In the genomic region with DNA sequence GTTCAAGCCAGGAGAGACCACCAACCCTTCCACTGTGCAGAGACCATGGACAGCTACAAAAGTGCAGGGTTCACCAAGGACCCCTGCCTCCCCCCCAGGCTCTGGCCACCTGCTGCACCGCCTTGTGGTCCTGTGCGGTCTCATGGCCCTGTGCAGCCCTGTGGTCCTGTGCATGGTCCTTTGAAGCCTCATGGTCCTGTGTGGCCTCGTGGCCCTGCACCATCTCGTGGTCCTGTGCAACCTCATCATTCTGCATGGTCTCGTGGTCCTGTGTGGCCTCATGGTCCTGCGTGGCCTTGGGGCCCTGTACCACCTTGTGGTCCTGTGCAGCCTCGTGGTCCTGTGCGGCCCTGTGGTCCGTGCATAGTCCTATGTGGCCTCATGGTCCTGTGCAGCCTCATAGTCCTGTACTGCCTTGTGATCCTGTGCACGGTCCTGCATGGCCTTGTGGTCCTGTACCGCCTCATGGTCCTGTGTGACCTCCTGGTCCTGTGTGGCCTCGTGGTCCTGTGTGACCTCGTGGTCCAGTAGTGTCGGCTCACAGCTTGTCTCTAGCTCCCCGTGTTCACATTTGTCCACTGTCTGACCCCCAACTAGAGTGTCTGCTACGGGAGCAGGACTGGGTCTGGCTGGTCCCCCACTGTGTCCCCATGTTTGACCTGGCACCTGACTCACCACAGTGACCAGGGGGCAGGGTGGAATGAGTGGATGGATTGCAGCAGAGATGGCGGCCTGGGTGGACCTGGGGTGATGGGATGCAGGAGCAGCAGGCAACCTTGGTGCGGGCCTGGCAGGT, we compare ENCODE assay signal across 1 cellular context.
A peak's percentile ranks its signal among the peaks of the same experiment; 100 is the strongest.
TF ChIP-seq lines count a peak whose summit lies in the region.

No MANE protein-coding gene starts in this region.

TF ChIP-seq in HepG2, 621 proteins besides CTCF, POLR2A, EP300 and RAD21:
- TF ChIP-seq, protein P1, sequence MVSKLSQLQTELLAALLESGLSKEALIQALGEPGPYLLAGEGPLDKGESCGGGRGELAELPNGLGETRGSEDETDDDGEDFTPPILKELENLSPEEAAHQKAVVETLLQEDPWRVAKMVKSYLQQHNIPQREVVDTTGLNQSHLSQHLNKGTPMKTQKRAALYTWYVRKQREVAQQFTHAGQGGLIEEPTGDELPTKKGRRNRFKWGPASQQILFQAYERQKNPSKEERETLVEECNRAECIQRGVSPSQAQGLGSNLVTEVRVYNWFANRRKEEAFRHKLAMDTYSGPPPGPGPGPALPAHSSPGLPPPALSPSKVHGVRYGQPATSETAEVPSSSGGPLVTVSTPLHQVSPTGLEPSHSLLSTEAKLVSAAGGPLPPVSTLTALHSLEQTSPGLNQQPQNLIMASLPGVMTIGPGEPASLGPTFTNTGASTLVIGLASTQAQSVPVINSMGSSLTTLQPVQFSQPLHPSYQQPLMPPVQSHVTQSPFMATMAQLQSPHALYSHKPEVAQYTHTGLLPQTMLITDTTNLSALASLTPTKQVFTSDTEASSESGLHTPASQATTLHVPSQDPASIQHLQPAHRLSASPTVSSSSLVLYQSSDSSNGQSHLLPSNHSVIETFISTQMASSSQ (IDR thresholded peaks at IDR 0.05; ENCODE audit: low read depth): no peak
- TF ChIP-seq, protein P1 (CRISPR knock-in tag; IDR thresholded peaks at IDR 0.05; ENCODE audit: borderline replicate concordance): 0 out of 2 replicates have a peak, but pooled peaks have one; percentile 6
- TF ChIP-seq, protein P2, sequence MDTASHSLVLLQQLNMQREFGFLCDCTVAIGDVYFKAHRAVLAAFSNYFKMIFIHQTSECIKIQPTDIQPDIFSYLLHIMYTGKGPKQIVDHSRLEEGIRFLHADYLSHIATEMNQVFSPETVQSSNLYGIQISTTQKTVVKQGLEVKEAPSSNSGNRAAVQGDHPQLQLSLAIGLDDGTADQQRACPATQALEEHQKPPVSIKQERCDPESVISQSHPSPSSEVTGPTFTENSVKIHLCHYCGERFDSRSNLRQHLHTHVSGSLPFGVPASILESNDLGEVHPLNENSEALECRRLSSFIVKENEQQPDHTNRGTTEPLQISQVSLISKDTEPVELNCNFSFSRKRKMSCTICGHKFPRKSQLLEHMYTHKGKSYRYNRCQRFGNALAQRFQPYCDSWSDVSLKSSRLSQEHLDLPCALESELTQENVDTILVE (CRISPR knock-in tag; IDR thresholded peaks at IDR 0.05): no peak
- no peak for TF ChIP-seq KAT2B (IDR thresholded peaks at IDR 0.05; ENCODE audit: borderline replicate concordance, low read depth, low read length)
- TF ChIP-seq ZNF282 (IDR thresholded peaks at IDR 0.05; ENCODE audit: partially characterized antibody): no peak
- no peak for TF ChIP-seq NCOA1 (CRISPR knock-in tag; IDR thresholded peaks at IDR 0.05)
- TF ChIP-seq, protein P3, sequence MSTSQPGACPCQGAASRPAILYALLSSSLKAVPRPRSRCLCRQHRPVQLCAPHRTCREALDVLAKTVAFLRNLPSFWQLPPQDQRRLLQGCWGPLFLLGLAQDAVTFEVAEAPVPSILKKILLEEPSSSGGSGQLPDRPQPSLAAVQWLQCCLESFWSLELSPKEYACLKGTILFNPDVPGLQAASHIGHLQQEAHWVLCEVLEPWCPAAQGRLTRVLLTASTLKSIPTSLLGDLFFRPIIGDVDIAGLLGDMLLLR (CRISPR knock-in tag; IDR thresholded peaks at IDR 0.05): no peak
- TF ChIP-seq, protein P4, sequence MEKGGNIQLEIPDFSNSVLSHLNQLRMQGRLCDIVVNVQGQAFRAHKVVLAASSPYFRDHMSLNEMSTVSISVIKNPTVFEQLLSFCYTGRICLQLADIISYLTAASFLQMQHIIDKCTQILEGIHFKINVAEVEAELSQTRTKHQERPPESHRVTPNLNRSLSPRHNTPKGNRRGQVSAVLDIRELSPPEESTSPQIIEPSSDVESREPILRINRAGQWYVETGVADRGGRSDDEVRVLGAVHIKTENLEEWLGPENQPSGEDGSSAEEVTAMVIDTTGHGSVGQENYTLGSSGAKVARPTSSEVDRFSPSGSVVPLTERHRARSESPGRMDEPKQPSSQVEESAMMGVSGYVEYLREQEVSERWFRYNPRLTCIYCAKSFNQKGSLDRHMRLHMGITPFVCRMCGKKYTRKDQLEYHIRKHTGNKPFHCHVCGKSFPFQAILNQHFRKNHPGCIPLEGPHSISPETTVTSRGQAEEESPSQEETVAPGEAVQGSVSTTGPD (CRISPR knock-in tag; IDR thresholded peaks at IDR 0.05): no peak
- TF ChIP-seq DNMT3B (CRISPR knock-in tag; conservative IDR thresholded peaks at IDR 0.05): no peak
- TF ChIP-seq PTBP1 (IDR thresholded peaks at IDR 0.05; ENCODE audit: low read depth, low read length, poor library complexity, severe bottlenecking): no peak
- TF ChIP-seq, protein P5, sequence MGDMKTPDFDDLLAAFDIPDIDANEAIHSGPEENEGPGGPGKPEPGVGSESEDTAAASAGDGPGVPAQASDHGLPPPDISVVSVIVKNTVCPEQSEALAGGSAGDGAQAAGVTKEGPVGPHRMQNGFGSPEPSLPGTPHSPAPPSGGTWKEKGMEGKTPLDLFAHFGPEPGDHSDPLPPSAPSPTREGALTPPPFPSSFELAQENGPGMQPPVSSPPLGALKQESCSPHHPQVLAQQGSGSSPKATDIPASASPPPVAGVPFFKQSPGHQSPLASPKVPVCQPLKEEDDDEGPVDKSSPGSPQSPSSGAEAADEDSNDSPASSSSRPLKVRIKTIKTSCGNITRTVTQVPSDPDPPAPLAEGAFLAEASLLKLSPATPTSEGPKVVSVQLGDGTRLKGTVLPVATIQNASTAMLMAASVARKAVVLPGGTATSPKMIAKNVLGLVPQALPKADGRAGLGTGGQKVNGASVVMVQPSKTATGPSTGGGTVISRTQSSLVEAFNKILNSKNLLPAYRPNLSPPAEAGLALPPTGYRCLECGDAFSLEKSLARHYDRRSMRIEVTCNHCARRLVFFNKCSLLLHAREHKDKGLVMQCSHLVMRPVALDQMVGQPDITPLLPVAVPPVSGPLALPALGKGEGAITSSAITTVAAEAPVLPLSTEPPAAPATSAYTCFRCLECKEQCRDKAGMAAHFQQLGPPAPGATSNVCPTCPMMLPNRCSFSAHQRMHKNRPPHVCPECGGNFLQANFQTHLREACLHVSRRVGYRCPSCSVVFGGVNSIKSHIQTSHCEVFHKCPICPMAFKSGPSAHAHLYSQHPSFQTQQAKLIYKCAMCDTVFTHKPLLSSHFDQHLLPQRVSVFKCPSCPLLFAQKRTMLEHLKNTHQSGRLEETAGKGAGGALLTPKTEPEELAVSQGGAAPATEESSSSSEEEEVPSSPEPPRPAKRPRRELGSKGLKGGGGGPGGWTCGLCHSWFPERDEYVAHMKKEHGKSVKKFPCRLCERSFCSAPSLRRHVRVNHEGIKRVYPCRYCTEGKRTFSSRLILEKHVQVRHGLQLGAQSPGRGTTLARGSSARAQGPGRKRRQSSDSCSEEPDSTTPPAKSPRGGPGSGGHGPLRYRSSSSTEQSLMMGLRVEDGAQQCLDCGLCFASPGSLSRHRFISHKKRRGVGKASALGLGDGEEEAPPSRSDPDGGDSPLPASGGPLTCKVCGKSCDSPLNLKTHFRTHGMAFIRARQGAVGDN (CRISPR knock-in tag; IDR thresholded peaks at IDR 0.05): peak; percentile 19; the same call in 1 of the 2 replicates
- TF ChIP-seq ZFP36L1 (CRISPR knock-in tag; IDR thresholded peaks at IDR 0.05): no peak
- TF ChIP-seq, protein P6, sequence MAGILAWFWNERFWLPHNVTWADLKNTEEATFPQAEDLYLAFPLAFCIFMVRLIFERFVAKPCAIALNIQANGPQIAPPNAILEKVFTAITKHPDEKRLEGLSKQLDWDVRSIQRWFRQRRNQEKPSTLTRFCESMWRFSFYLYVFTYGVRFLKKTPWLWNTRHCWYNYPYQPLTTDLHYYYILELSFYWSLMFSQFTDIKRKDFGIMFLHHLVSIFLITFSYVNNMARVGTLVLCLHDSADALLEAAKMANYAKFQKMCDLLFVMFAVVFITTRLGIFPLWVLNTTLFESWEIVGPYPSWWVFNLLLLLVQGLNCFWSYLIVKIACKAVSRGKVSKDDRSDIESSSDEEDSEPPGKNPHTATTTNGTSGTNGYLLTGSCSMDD (CRISPR knock-in tag; IDR thresholded peaks at IDR 0.05): no peak
- TF ChIP-seq, protein P7, sequence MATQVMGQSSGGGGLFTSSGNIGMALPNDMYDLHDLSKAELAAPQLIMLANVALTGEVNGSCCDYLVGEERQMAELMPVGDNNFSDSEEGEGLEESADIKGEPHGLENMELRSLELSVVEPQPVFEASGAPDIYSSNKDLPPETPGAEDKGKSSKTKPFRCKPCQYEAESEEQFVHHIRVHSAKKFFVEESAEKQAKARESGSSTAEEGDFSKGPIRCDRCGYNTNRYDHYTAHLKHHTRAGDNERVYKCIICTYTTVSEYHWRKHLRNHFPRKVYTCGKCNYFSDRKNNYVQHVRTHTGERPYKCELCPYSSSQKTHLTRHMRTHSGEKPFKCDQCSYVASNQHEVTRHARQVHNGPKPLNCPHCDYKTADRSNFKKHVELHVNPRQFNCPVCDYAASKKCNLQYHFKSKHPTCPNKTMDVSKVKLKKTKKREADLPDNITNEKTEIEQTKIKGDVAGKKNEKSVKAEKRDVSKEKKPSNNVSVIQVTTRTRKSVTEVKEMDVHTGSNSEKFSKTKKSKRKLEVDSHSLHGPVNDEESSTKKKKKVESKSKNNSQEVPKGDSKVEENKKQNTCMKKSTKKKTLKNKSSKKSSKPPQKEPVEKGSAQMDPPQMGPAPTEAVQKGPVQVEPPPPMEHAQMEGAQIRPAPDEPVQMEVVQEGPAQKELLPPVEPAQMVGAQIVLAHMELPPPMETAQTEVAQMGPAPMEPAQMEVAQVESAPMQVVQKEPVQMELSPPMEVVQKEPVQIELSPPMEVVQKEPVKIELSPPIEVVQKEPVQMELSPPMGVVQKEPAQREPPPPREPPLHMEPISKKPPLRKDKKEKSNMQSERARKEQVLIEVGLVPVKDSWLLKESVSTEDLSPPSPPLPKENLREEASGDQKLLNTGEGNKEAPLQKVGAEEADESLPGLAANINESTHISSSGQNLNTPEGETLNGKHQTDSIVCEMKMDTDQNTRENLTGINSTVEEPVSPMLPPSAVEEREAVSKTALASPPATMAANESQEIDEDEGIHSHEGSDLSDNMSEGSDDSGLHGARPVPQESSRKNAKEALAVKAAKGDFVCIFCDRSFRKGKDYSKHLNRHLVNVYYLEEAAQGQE (IDR thresholded peaks at IDR 0.05; ENCODE audit: borderline replicate concordance in 1 of 2, low read depth in 1 of 2, low read length in 2 of 2): peak in 1 of 2 experiments; percentile 23; a peak in 2 of 4 replicates
- TF ChIP-seq ZFYVE20 (CRISPR knock-in tag; IDR thresholded peaks at IDR 0.05; ENCODE audit: borderline replicate concordance, low read depth): no peak
- TF ChIP-seq HMGA1 (CRISPR knock-in tag; conservative IDR thresholded peaks at IDR 0.05): no peak
- no peak for TF ChIP-seq ZNF225 (CRISPR knock-in tag; IDR thresholded peaks at IDR 0.05)
- no peak for TF ChIP-seq MTA1 (CRISPR knock-in tag; IDR thresholded peaks at IDR 0.05; ENCODE audit: borderline replicate concordance)
